1 cellular context compared by ENCODE assay signal in genomic region chr1:169486281-169486904, GRCh38.
TF ChIP-seq lines count a peak whose summit lies in the region.

No MANE protein-coding gene starts in this region.

TF ChIP-seq in GM23338, 12 proteins besides CTCF, POLR2A, EP300 and RAD21 (continued from another document):
- no peak for TF ChIP-seq ZNF462 (CRISPR knock-in tag; IDR thresholded peaks at IDR 0.05)
- no peak for TF ChIP-seq EZH2 (IDR thresholded peaks at IDR 0.05; ENCODE audit: low read depth, unreplicated experiment)
- no peak for TF ChIP-seq JUNB (IDR thresholded peaks at IDR 0.05; ENCODE audit: unreplicated experiment)
